In the genomic region with DNA sequence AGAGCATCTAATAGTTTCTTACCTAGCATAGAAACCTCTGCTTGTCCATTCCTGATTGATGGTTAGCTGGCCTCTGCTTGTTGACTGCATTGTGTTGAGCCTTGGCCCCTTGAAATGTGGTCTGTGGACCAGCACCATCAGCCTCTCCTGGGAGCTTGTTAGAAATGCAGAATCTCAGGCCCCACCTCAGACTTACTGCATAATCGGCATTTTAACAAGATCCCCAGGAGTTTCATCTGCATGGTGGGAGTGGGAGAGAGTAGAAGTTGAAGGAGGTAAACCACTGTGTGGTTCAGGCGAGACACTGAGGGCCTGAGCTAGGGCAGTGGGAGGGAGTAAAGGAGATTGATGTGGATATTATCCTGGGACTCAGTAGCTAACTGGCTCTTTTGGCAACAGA, we compare ENCODE assay signal across 2 cellular contexts.
TF ChIP-seq lines count a peak whose summit lies in the region.

No MANE protein-coding gene starts in this region.

TF ChIP-seq in HepG2, 621 proteins besides CTCF, POLR2A, EP300 and RAD21:
- peak; percentile 81 for TF ChIP-seq MAFF (IDR thresholded peaks at IDR 0.05; ENCODE audit: low read depth, low read length)
- peak; percentile 81 to 86 for TF ChIP-seq MAFK (conservative IDR thresholded peaks at IDR 0.05 in 1 of 2, IDR thresholded peaks at IDR 0.05 in 1 of 2; ENCODE audit: low read length in 2 of 2)
- TF ChIP-seq ZNF747 (CRISPR knock-in tag; IDR thresholded peaks at IDR 0.05; ENCODE audit: borderline replicate concordance): no peak

TF ChIP-seq in H1, 55 proteins besides CTCF, POLR2A, EP300 and RAD21:
- TF ChIP-seq RFX5 (IDR thresholded peaks at IDR 0.05; ENCODE audit: borderline replicate concordance, low read depth, low read length) (no peak), KDM4A (IDR thresholded peaks at IDR 0.05; ENCODE audit: low read depth, low read length, severe bottlenecking) (no peak), SUZ12 (IDR thresholded peaks at IDR 0.05; ENCODE audit: low read length) (no peak), ASH2L (IDR thresholded peaks at IDR 0.05; ENCODE audit: low read length) (no peak), HDAC2 (IDR thresholded peaks at IDR 0.05; ENCODE audit: borderline replicate concordance in 1 of 2, low read depth in 2 of 2, low read length in 2 of 2) (no peak), SP2 (IDR thresholded peaks at IDR 0.05; ENCODE audit: low read length) (no peak), BCL11A (IDR thresholded peaks at IDR 0.05; ENCODE audit: low read depth in 2 of 2, low read length in 2 of 2) (no peak), MAFK (IDR thresholded peaks at IDR 0.05; ENCODE audit: low read depth, low read length) (no peak), POU5F1 (IDR thresholded peaks at IDR 0.05; ENCODE audit: low read depth, low read length) (no peak), CREB1 (IDR thresholded peaks at IDR 0.05) (no peak), PHF8 (conservative IDR thresholded peaks at IDR 0.05; ENCODE audit: low read depth, low read length) (no peak), KDM1A (IDR thresholded peaks at IDR 0.05; ENCODE audit: borderline replicate concordance, low read length) (no peak), RNF2 (IDR thresholded peaks at IDR 0.05; ENCODE audit: borderline replicate concordance, low read depth, low read length, missing control alignments, poor library complexity, severe bottlenecking) (no peak), TBP (IDR thresholded peaks at IDR 0.05; ENCODE audit: low read depth, low read length) (no peak), KDM5A (IDR thresholded peaks at IDR 0.05; ENCODE audit: low read length) (no peak), GTF2F1 (IDR thresholded peaks at IDR 0.05; ENCODE audit: borderline replicate concordance, low read depth, low read length) (no peak), CHD1 (IDR thresholded peaks at IDR 0.05; ENCODE audit: low read depth, low read length) (no peak)
- TF ChIP-seq, protein P1, sequence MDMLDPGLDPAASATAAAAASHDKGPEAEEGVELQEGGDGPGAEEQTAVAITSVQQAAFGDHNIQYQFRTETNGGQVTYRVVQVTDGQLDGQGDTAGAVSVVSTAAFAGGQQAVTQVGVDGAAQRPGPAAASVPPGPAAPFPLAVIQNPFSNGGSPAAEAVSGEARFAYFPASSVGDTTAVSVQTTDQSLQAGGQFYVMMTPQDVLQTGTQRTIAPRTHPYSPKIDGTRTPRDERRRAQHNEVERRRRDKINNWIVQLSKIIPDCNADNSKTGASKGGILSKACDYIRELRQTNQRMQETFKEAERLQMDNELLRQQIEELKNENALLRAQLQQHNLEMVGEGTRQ (IDR thresholded peaks at IDR 0.05; ENCODE audit: low read length): no peak
